In the genomic region with DNA sequence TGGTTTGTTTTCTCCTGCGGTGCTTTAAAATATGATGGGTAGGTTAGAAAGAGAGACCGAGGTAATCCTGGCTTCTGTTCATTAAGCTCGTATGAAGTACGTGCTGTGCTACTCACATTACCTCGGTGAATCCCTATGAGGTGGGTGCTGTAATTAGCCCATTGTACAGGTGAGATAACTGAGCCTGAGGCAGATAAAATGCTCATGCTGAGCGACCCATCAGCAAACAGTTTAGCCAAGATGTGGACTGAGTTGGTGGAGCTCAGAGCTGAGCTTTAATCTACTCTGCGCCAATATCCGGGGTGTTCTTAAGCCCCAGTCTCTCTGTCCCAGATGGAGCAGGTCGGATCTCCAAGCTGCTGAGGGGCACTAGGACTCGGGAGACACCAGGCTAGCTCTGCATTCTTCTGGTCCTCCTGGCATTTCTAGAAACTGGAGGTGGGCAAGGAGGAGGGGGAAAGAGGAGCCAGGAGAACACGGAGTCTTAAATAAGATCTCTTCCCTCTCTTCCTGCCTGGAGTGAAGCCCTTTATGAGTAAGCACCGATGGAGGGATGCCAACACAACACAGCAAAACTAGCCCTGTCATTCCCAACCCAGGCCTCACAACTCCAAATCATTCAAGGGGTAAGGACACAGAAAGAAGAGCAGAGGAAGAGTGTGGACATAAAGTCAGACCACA, we compare ENCODE assay signal across 9 cellular contexts.
A peak's percentile ranks its signal among the peaks of the same experiment; 100 is the strongest.
DNase-seq lines count a peak whose midpoint lies in the region; ATAC-seq and TF ChIP-seq lines count a peak whose summit lies in the region.
"Had no signal": no experiment of that assay in that cellular context is flagged by ENCODE, and none has a peak within 500 bp of the region (broad histone marks: within the 10 kb centered on the region; RNA-seq: fewer than 3 reads in every experiment).

No MANE protein-coding gene starts in this region.

- H3K4me1 ChIP-seq in RWPE2 (ENCODE audit: insufficient read depth, poor library complexity, severe bottlenecking) (peaks cover 17% of the 10 kb centered on the region), psoas muscle (peaks cover 26% of the 10 kb centered on the region)

- intact Hi-C loops in psoas muscle (cut with DNase I) = loop anchor here (5.0 to 10.0 kb wide), 5 partner anchors 63 to 536 kb away; no protein-coding TSS in a partner anchor

- no peaks in the 10 kb centered on the region for H3K9me3 ChIP-seq in RWPE2 (ENCODE audit: severe bottlenecking)
- no peaks in the 10 kb centered on the region for H3K9me3 ChIP-seq in psoas muscle

- no peaks in the 10 kb centered on the region for H3K36me3 ChIP-seq in RWPE2 (ENCODE audit: low read depth)
- H3K36me3 ChIP-seq in psoas muscle (ENCODE audit: insufficient read depth in 1 of 2, low read depth in 1 of 2) = no peaks in the 10 kb centered on the region

- in situ Hi-C loops in Caki2 (cut with HindIII; ENCODE audit: low pct_unique_long_range_greater_than_20kb, low sequenced_read_pairs) (no loop called here), KBM-7 (cut with MboI; ENCODE audit: low pct_unique_long_range_greater_than_20kb, low sequenced_read_pairs) (loop anchor here (10.0 kb wide), 1 partner anchor 466 kb away; no protein-coding TSS in a partner anchor)

- peak overlapping the region; percentile 43 for H3K27ac ChIP-seq in RWPE2 (ENCODE audit: poor library complexity, severe bottlenecking)
- H3K27ac ChIP-seq in psoas muscle = peak overlapping the region; percentile 77

- DNase-seq in Caki2 (ENCODE audit: low read depth) = peak; percentile 59
- DNase-seq in RWPE2 (ENCODE audit: low spot score) = peak; percentile 71
- peak; percentile 95 for DNase-seq in fibroblast of the aortic adventitia (ENCODE audit: low read depth)
- peak; percentile 45 to 75 for DNase-seq in psoas muscle
- no peak for DNase-seq in NCI-H748 treated with DMSO at 0.1 percent for 48 hours (lab: John Stamatoyannopoulos, UW)
- DNase-seq in NCI-H146 (lab: John Stamatoyannopoulos, UW) = no peak
- no peak for DNase-seq in KBM-7
- DNase-seq: islet precursor cell had no signal

- TF ChIP-seq CTCF in RWPE2 (IDR thresholded peaks at IDR 0.05; ENCODE audit: poor library complexity, severe bottlenecking) = no peak
- no peak for TF ChIP-seq CTCF in fibroblast of the aortic adventitia (IDR thresholded peaks at IDR 0.05; ENCODE audit: insufficient read depth, low read length)
- no peak for TF ChIP-seq CTCF in psoas muscle (IDR thresholded peaks at IDR 0.05)

- WGBS in psoas muscle, 3 donors = 43 to 58% (median 47%) methylated on average over 12 of the region's 12 CpGs

- no peak overlapping the region for H3K4me3 ChIP-seq in RWPE2 (ENCODE audit: severe bottlenecking)
- no peak overlapping the region for H3K4me3 ChIP-seq in fibroblast of the aortic adventitia (ENCODE audit: low read depth, low read length)
- H3K4me3 ChIP-seq in psoas muscle = no peak overlapping the region

- peak; percentile 92 for ATAC-seq in RWPE2 (ENCODE audit: low read depth)
- ATAC-seq in psoas muscle = peak; percentile 85 to 90 (median 88)
- no peak for ATAC-seq in GM18511 (IDR thresholded peaks at IDR 0.05; ENCODE audit: unreplicated experiment)

- H3K27me3 ChIP-seq in RWPE2 (ENCODE audit: insufficient read depth, poor library complexity, severe bottlenecking) (no peaks in the 10 kb centered on the region), psoas muscle (ENCODE audit: insufficient read depth in 3 of 3, low read length in 2 of 3) (no peaks in the 10 kb centered on the region)

Comparison
In these comparisons a context has a peak if more than half of its experiments do, and no peak if none do; other contexts are left out.
1. DNase-seq: peak in Caki2 (single experiment), RWPE2 (single experiment), fibroblast of the aortic adventitia (single experiment) and psoas muscle (2 of 2); none in NCI-H748 treated with DMSO at 0.1 percent for 48 hours (single experiment), NCI-H146 (single experiment) and KBM-7 (single experiment).